ENCODE assay signal across 1 cellular context in the genomic region with DNA sequence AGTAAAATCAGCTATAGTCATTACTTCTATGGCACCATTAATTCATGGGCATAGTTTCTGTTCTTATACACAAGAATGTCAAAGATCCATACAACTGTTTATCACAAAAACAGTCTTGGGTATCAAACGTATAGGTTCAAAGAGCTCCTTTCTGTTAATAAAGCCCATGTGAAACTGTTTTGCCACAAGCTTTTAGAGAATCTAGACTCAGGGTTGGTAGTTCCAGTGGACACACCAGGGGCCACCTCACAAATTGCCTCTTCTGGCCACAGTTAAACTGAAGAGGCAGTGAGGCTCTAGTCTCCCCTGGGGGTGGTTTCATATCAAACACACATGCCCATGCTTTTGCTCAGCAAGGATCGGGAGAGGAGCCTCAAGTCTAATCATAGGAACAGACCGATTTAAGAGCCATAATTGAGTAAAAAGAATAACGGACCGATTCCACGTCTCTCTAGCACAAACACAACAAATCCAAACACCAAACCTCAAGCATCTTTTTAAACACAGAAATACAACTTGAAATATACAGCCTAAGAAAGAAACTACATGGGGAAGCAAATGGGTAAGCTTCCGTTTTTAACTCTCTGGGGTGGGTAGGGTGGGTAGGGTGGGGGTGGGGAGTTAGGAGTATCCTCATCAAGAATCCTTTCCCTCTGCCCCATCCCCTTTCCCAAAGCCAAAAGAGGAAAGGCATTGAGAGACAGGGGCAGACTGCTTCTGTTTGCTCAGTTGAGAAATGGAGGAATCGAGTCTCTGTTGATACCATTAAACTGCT.
TF ChIP-seq lines count a peak whose summit lies in the region.

No MANE protein-coding gene starts in this region.

TF ChIP-seq in K562, 482 proteins besides CTCF, POLR2A, EP300 and RAD21 (continued from another document):
- TF ChIP-seq, protein P1, sequence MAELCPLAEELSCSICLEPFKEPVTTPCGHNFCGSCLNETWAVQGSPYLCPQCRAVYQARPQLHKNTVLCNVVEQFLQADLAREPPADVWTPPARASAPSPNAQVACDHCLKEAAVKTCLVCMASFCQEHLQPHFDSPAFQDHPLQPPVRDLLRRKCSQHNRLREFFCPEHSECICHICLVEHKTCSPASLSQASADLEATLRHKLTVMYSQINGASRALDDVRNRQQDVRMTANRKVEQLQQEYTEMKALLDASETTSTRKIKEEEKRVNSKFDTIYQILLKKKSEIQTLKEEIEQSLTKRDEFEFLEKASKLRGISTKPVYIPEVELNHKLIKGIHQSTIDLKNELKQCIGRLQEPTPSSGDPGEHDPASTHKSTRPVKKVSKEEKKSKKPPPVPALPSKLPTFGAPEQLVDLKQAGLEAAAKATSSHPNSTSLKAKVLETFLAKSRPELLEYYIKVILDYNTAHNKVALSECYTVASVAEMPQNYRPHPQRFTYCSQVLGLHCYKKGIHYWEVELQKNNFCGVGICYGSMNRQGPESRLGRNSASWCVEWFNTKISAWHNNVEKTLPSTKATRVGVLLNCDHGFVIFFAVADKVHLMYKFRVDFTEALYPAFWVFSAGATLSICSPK (IDR thresholded peaks at IDR 0.05; ENCODE audit: borderline replicate concordance): no peak
- TF ChIP-seq, protein P2, sequence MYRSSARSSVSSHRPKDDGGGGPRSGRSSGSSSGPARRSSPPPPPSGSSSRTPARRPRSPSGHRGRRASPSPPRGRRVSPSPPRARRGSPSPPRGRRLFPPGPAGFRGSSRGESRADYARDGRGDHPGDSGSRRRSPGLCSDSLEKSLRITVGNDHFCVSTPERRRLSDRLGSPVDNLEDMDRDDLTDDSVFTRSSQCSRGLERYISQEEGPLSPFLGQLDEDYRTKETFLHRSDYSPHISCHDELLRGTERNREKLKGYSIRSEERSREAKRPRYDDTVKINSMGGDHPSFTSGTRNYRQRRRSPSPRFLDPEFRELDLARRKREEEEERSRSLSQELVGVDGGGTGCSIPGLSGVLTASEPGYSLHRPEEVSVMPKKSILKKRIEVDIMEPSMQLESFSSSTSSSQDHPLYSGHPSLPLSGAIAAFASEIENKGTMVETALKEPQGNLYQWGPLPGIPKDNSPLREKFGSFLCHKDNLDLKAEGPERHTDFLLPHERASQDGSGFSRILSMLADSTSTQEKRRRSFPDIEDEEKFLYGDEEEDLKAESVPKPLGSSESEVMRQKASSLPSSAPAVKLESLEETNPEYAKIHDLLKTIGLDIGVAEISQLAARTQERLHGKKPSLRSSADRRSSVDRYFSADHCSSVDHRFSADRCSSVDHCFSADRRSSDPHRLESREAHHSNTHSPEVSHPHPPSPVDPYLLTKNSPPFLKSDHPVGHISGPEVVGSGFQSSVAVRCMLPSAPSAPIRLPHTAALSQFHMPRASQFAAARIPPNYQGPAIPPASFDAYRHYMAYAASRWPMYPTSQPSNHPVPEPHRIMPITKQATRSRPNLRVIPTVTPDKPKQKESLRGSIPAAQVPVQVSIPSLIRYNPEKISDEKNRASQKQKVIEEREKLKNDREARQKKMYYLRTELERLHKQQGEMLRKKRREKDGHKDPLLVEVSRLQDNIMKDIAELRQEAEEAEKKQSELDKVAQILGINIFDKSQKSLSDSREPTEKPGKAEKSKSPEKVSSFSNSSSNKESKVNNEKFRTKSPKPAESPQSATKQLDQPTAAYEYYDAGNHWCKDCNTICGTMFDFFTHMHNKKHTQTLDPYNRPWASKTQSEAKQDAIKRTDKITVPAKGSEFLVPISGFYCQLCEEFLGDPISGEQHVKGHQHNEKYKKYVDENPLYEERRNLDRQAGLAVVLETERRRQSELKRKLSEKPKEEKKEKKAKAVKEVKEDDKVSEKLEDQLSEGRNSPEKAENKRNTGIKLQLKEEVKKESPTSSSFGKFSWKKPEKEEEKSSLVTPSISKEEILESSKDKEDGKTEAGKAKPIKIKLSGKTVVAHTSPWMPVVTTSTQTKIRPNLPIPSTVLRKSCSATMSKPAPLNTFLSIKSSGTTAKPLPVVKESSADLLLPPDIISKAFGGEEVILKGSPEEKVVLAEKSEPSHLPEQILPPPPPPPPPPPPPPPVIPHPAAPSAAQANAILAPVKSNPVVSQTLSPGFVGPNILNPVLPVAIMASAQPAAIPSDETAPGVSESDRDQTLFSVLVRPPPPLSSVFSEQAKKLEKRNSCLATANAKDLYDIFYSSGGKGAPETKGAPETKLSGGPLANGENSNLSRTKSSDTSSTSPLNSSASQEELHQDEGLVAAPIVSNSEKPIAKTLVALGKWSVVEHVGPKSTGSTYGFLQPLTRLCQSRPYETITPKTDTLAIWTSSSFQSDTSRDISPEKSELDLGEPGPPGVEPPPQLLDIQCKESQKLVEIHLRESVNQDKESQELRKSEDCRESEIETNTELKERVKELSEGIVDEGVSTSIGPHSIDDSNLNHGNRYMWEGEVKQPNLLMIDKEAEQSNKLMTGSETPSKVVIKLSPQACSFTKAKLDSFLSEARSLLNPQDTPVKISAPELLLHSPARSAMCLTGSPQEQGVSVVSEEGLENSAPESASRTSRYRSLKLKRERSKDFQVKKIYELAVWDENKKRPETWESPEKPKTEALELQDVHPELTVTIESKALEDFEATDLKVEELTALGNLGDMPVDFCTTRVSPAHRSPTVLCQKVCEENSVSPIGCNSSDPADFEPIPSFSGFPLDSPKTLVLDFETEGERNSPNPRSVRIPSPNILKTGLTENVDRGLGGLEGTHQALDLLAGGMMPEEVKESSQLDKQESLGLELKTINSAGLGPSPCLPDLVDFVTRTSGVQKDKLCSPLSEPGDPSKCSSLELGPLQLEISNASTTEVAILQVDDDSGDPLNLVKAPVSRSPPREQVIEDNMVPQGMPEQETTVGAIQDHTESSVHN (IDR thresholded peaks at IDR 0.05; ENCODE audit: borderline replicate concordance in 1 of 2, low read depth in 1 of 2): no peak
- TF ChIP-seq PRMT5 (CRISPR knock-in tag; IDR thresholded peaks at IDR 0.05) (no peak), NFATC3 (IDR thresholded peaks at IDR 0.05) (no peak), CREB1 (IDR thresholded peaks at IDR 0.05) (no peak), CREB1 (CRISPR knock-in tag; IDR thresholded peaks at IDR 0.05) (no peak)
- TF ChIP-seq, protein P3, sequence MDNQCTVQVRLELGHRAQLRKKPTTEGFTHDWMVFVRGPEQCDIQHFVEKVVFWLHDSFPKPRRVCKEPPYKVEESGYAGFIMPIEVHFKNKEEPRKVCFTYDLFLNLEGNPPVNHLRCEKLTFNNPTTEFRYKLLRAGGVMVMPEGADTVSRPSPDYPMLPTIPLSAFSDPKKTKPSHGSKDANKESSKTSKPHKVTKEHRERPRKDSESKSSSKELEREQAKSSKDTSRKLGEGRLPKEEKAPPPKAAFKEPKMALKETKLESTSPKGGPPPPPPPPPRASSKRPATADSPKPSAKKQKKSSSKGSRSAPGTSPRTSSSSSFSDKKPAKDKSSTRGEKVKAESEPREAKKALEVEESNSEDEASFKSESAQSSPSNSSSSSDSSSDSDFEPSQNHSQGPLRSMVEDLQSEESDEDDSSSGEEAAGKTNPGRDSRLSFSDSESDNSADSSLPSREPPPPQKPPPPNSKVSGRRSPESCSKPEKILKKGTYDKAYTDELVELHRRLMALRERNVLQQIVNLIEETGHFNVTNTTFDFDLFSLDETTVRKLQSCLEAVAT (IDR thresholded peaks at IDR 0.05): peak in 1 of 2 experiments; percentile 14; a peak in 1 of 4 replicates
- TF ChIP-seq, protein P4, sequence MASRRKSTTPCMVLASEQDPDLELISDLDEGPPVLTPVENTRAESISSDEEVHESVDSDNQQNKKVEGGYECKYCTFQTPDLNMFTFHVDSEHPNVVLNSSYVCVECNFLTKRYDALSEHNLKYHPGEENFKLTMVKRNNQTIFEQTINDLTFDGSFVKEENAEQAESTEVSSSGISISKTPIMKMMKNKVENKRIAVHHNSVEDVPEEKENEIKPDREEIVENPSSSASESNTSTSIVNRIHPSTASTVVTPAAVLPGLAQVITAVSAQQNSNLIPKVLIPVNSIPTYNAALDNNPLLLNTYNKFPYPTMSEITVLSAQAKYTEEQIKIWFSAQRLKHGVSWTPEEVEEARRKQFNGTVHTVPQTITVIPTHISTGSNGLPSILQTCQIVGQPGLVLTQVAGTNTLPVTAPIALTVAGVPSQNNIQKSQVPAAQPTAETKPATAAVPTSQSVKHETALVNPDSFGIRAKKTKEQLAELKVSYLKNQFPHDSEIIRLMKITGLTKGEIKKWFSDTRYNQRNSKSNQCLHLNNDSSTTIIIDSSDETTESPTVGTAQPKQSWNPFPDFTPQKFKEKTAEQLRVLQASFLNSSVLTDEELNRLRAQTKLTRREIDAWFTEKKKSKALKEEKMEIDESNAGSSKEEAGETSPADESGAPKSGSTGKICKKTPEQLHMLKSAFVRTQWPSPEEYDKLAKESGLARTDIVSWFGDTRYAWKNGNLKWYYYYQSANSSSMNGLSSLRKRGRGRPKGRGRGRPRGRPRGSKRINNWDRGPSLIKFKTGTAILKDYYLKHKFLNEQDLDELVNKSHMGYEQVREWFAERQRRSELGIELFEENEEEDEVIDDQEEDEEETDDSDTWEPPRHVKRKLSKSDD (conservative IDR thresholded peaks at IDR 0.05; ENCODE audit: low read length): no peak
